In genomic region chr3:62875103-62876002, GRCh38 we compare ENCODE assay signal across 8 cellular contexts. TPM values are rescaled to one million over a fixed set of nuclear protein-coding genes. Genes with fewer than 3 reads are reported as not detected.
DNase-seq lines count a peak whose midpoint lies in the region; ATAC-seq and TF ChIP-seq lines count a peak whose summit lies in the region.

Gene CADPS, minus strand, starts transcription at chr3:62875416. Its CDS starts 387 bp downstream, at chr3:62875029.

- no peaks in the 10 kb centered on the region for H3K9me3 ChIP-seq in OCI-LY1 (ENCODE audit: low read length)
- no peaks in the 10 kb centered on the region for H3K9me3 ChIP-seq in CD4-positive, alpha-beta memory T cell (ENCODE audit: control insufficient read depth in 1 of 2, low read length in 2 of 2)

- POLR2A ChIA-PET in CD4-positive, alpha-beta memory T cell (lab: Charles Lee; ENCODE audit: partially characterized antibody), result no interaction called here

- H3K36me3 Mint-ChIP-seq in CD4-positive, alpha-beta memory T cell, result no peaks in the 10 kb centered on the region

- peak within 1 kb of the TSS; percentile 93 for H3K4me2 ChIP-seq in OCI-LY1 (ENCODE audit: low read length)

- intact Hi-C loops in head of caudate nucleus (cut with DNase I), result no loop called here
- intact Hi-C loops in posterior cingulate gyrus (cut with DNase I), result loop anchor here (10.0 kb wide), 1 partner anchor 211 kb away; no protein-coding TSS in a partner anchor
- intact Hi-C loops in CD4-positive, alpha-beta memory T cell (cut with micrococcal nuclease), result no loop called here

- no peak within 1 kb of the TSS for H3K27ac ChIP-seq in OCI-LY1 (ENCODE audit: low read depth, low read length, poor library complexity, severe bottlenecking)
- H3K27ac ChIP-seq in CD4-positive, alpha-beta memory T cell (ENCODE audit: low read depth, low read length), result no peak within 1 kb of the TSS

- H3K27ac Mint-ChIP-seq in CD4-positive, alpha-beta memory T cell, result no peak within 1 kb of the TSS

- no peak within 1 kb of the TSS for H2AFZ ChIP-seq in OCI-LY1 (ENCODE audit: low read length)

- peaks cover 3 to 23% (median 9%) of the 10 kb centered on the region in 8 donors for H3K9me3 Mint-ChIP-seq in CD4-positive, alpha-beta memory T cell

- CTCF ChIA-PET in CD4-positive, alpha-beta memory T cell (lab: Charles Lee; ENCODE audit: partially characterized antibody), result no interaction called here

- H3K9ac ChIP-seq in OCI-LY1 (ENCODE audit: low read length), result peak within 1 kb of the TSS; percentile 54

- no peak for ATAC-seq in GM19395 (IDR thresholded peaks at IDR 0.05; ENCODE audit: unreplicated experiment)

- peaks cover 0 to 11% (median 1%) of the 10 kb centered on the region in 4 donors for H3K4me1 Mint-ChIP-seq in CD4-positive, alpha-beta memory T cell

- H3K4me3 Mint-ChIP-seq in CD4-positive, alpha-beta memory T cell, result no peak within 1 kb of the TSS

- H4K20me1 ChIP-seq in OCI-LY1 (ENCODE audit: insufficient read depth, low read length), result no peaks in the 10 kb centered on the region

- peaks cover 20 to 28% of the 10 kb centered on the region in 2 donors for H3K27me3 Mint-ChIP-seq in CD4-positive, alpha-beta memory T cell

- no peak for TF ChIP-seq CTCF in OCI-LY1 (IDR thresholded peaks at IDR 0.05; ENCODE audit: low read length)

- peak within 1 kb of the TSS; percentile 65 for H3K4me3 ChIP-seq in OCI-LY1 (ENCODE audit: low read depth, low read length, poor library complexity, severe bottlenecking)
- H3K4me3 ChIP-seq in CD4-positive, alpha-beta memory T cell (ENCODE audit: low read length in 2 of 2), result no peak within 1 kb of the TSS

- no peaks in the 10 kb centered on the region for H3K9me2 ChIP-seq in OCI-LY1 (ENCODE audit: low read depth, low read length)

- peak; percentile 5 for DNase-seq in GM03348 (ENCODE audit: low spot score)
- DNase-seq in head of caudate nucleus, result peak; percentile 37 to 90 (median 70)
- peak; percentile 34 to 96 (median 76) for DNase-seq in posterior cingulate gyrus
- no peak for DNase-seq in CD4-positive, alpha-beta memory T cell
- DNase-seq in activated CD8-positive, alpha-beta memory T cell treated with anti-CD3 and anti-CD28 coated beads, Interleukin-2, amount 50 U/mL, for 4 hours, result no peak
- DNase-seq in NCI-H2196 (lab: John Stamatoyannopoulos, UW; ENCODE audit: unreplicated experiment), result no peak

- no peaks in the 10 kb centered on the region for H3K79me2 ChIP-seq in OCI-LY1 (ENCODE audit: insufficient read depth, low read length)

- peaks cover 4% of the 10 kb centered on the region; the same call in 1 of the 2 replicates for H3K27me3 ChIP-seq in OCI-LY1 (ENCODE audit: insufficient read depth, low read length)
- H3K27me3 ChIP-seq in CD4-positive, alpha-beta memory T cell (ENCODE audit: insufficient read depth, low read length), result peaks cover 4% of the 10 kb centered on the region

- no peaks in the 10 kb centered on the region for H3K36me3 ChIP-seq in OCI-LY1 (ENCODE audit: insufficient read depth, low read length)
- no peaks in the 10 kb centered on the region for H3K36me3 ChIP-seq in CD4-positive, alpha-beta memory T cell (ENCODE audit: insufficient read depth, low read length)

- no peaks in the 10 kb centered on the region for H3F3A ChIP-seq in OCI-LY1 (ENCODE audit: insufficient read depth, low read length)

- peaks cover 20% of the 10 kb centered on the region for H3K4me1 ChIP-seq in OCI-LY1 (ENCODE audit: insufficient read depth, low read length, severe bottlenecking)
- H3K4me1 ChIP-seq in CD4-positive, alpha-beta memory T cell (ENCODE audit: insufficient read depth, low read length), result no peaks in the 10 kb centered on the region

RNA-seq across cellular contexts. Expression of gene CADPS, which starts in this region (rescaled TPM):
- total RNA-seq in CD4-positive, alpha-beta memory T cell, result not detected
- not detected for polyA plus RNA-seq in CD4-positive, alpha-beta memory T cell

Comparison
In these comparisons a context has a peak if more than half of its experiments do, and no peak if none do; other contexts are left out.
1. DNase-seq: peak in GM03348 (single experiment), head of caudate nucleus (42 of 42) and posterior cingulate gyrus (10 of 10); none in CD4-positive, alpha-beta memory T cell (0 of 5), activated CD8-positive, alpha-beta memory T cell treated with anti-CD3 and anti-CD28 coated beads, Interleukin-2, amount 50 U/mL, for 4 hours (single experiment) and NCI-H2196 (single experiment).